2 cellular contexts compared by ENCODE assay signal in genomic region chrX:16868920-16869319, GRCh38.
TF ChIP-seq lines count a peak whose summit lies in the region.

No MANE protein-coding gene starts in this region.

TF ChIP-seq in HCT116, 20 proteins besides CTCF, POLR2A, EP300 and RAD21 (continued from another document):
- TF ChIP-seq, protein P1, sequence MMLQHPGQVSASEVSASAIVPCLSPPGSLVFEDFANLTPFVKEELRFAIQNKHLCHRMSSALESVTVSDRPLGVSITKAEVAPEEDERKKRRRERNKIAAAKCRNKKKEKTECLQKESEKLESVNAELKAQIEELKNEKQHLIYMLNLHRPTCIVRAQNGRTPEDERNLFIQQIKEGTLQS (IDR thresholded peaks at IDR 0.05) = no peak
- TF ChIP-seq SP1 (IDR thresholded peaks at IDR 0.05; ENCODE audit: low read depth) = no peak
- TF ChIP-seq SRF (IDR thresholded peaks at IDR 0.05; ENCODE audit: low read depth) = no peak
- no peak for TF ChIP-seq JUND (IDR thresholded peaks at IDR 0.05)
- no peak for TF ChIP-seq REST (IDR thresholded peaks at IDR 0.05; ENCODE audit: low read depth)
- TF ChIP-seq YY1 (IDR thresholded peaks at IDR 0.05; ENCODE audit: extremely low read depth, insufficient replicate concordance, low read depth, low read length) = no peak
- TF ChIP-seq ZNF274 (IDR thresholded peaks at IDR 0.05; ENCODE audit: low read depth, low read length) = no peak
- no peak for TF ChIP-seq CEBPB (IDR thresholded peaks at IDR 0.05; ENCODE audit: low read depth)
- TF ChIP-seq FOSL1 (IDR thresholded peaks at IDR 0.05; ENCODE audit: low read depth) = no peak
- TF ChIP-seq EGR1 (IDR thresholded peaks at IDR 0.05; ENCODE audit: low read depth) = no peak
- no peak for TF ChIP-seq ZFX (IDR thresholded peaks at IDR 0.05)
- no peak for TF ChIP-seq ELF1 (IDR thresholded peaks at IDR 0.05; ENCODE audit: borderline replicate concordance, low read depth)
- TF ChIP-seq SIN3A (IDR thresholded peaks at IDR 0.05; ENCODE audit: low read depth) = no peak
- no peak for TF ChIP-seq POLR2AphosphoS5 (IDR thresholded peaks at IDR 0.05; ENCODE audit: low read depth, low read length)

TF ChIP-seq in WTC11, 78 proteins besides CTCF, POLR2A, EP300 and RAD21 (continued from another document):
- TF ChIP-seq USF2 (CRISPR knock-in tag; IDR thresholded peaks at IDR 0.05) (no peak), ZBTB21 (CRISPR knock-in tag; IDR thresholded peaks at IDR 0.05; ENCODE audit: borderline replicate concordance) (no peak)
- TF ChIP-seq, protein P2, sequence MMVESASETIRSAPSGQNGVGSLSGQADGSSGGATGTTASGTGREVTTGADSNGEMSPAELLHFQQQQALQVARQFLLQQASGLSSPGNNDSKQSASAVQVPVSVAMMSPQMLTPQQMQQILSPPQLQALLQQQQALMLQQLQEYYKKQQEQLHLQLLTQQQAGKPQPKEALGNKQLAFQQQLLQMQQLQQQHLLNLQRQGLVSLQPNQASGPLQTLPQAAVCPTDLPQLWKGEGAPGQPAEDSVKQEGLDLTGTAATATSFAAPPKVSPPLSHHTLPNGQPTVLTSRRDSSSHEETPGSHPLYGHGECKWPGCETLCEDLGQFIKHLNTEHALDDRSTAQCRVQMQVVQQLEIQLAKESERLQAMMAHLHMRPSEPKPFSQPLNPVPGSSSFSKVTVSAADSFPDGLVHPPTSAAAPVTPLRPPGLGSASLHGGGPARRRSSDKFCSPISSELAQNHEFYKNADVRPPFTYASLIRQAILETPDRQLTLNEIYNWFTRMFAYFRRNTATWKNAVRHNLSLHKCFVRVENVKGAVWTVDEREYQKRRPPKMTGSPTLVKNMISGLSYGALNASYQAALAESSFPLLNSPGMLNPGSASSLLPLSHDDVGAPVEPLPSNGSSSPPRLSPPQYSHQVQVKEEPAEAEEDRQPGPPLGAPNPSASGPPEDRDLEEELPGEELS (CRISPR knock-in tag; IDR thresholded peaks at IDR 0.05) = no peak
